8 cellular contexts compared by ENCODE assay signal in genomic region chr1:65068202-65069011, GRCh38.
DNase-seq lines count a peak whose midpoint lies in the region; ATAC-seq lines count a peak whose summit lies in the region.

No MANE protein-coding gene starts in this region.

- no peaks in the 10 kb centered on the region for H3K9me3 ChIP-seq in endocrine pancreas (ENCODE audit: control insufficient read depth, low read length)

- peaks cover 37% of the 10 kb centered on the region for H3K4me1 Mint-ChIP-seq in activated CD8-positive, alpha-beta memory T cell treated with anti-CD3 and anti-CD28 coated beads, Interleukin-2, amount 10 ng/mL, durations not matched to agents 7 days and 5 days
- H3K4me1 Mint-ChIP-seq in T-helper 2 cell treated with Interferon-gamma antibody and Interleukin-4, amounts not matched to agents 5 μg/mL and 100 μg/mL, for 36 hours (ENCODE audit: low read depth), result peaks cover 35% of the 10 kb centered on the region
- H3K4me1 Mint-ChIP-seq in naive B cell, result peaks cover 34 to 51% (median 43%) of the 10 kb centered on the region in 3 donors

- peak; percentile 50 for DNase-seq in activated CD8-positive, alpha-beta memory T cell treated with anti-CD3 and anti-CD28 coated beads, Interleukin-2, amount 10 ng/mL, durations not matched to agents 7 days and 5 days
- no peak for DNase-seq in activated CD8-positive, alpha-beta memory T cell treated with anti-CD3 and anti-CD28 coated beads, Interleukin-2, amount 50 U/mL, for 48 hours
- no peak for DNase-seq in T-helper 2 cell treated with Interferon-gamma antibody and Interleukin-4, amounts not matched to agents 5 μg/mL and 100 μg/mL, for 36 hours (ENCODE audit: low spot score)
- peak; percentile 35 for DNase-seq in naive B cell
- DNase-seq in NCI-H1436 treated with DMSO at 0.1 percent for 48 hours (lab: John Stamatoyannopoulos, UW), result no peak

- H3K27me3 ChIP-seq in endocrine pancreas (ENCODE audit: control insufficient read depth, insufficient read depth, low read length), result no peaks in the 10 kb centered on the region

- H3K9me3 Mint-ChIP-seq in activated CD8-positive, alpha-beta memory T cell treated with anti-CD3 and anti-CD28 coated beads, Interleukin-2, amount 10 ng/mL, durations not matched to agents 7 days and 5 days (ENCODE audit: low read depth), result no peaks in the 10 kb centered on the region
- no peaks in the 10 kb centered on the region for H3K9me3 Mint-ChIP-seq in T-helper 2 cell treated with Interferon-gamma antibody and Interleukin-4, amounts not matched to agents 5 μg/mL and 100 μg/mL, for 36 hours
- H3K9me3 Mint-ChIP-seq in naive B cell, result no peaks in the 10 kb centered on the region

- CTCF ChIA-PET in activated CD8-positive, alpha-beta memory T cell treated with anti-CD3 and anti-CD28 coated beads, Interleukin-2, amount 10 ng/mL, durations not matched to agents 7 days and 5 days (lab: Charles Lee), result interaction anchor here (0.9 to 1.1 kb wide), 3 partner anchors 57 to 619 kb away, joined by 3 read pairs; no protein-coding TSS in a partner anchor

- peak overlapping the region; percentile 81 for H3K4me3 Mint-ChIP-seq in activated CD8-positive, alpha-beta memory T cell treated with anti-CD3 and anti-CD28 coated beads, Interleukin-2, amount 10 ng/mL, durations not matched to agents 7 days and 5 days
- H3K4me3 Mint-ChIP-seq in T-helper 2 cell treated with Interferon-gamma antibody and Interleukin-4, amounts not matched to agents 5 μg/mL and 100 μg/mL, for 36 hours, result peak overlapping the region; percentile 89
- H3K4me3 Mint-ChIP-seq in naive B cell, result peak overlapping the region; percentile 93 to 99 (median 98)

- H3K27ac Mint-ChIP-seq in activated CD8-positive, alpha-beta memory T cell treated with anti-CD3 and anti-CD28 coated beads, Interleukin-2, amount 10 ng/mL, durations not matched to agents 7 days and 5 days, result peak overlapping the region; percentile 97
- peak overlapping the region; percentile 96 for H3K27ac Mint-ChIP-seq in T-helper 2 cell treated with Interferon-gamma antibody and Interleukin-4, amounts not matched to agents 5 μg/mL and 100 μg/mL, for 36 hours
- peak overlapping the region; percentile 98 to 100 (median 99) for H3K27ac Mint-ChIP-seq in naive B cell

- H3K4me3 ChIP-seq in endocrine pancreas (ENCODE audit: control insufficient read depth, insufficient read depth, low read length), result peak overlapping the region; percentile 100

- peak overlapping the region; percentile 100 for H3K9ac ChIP-seq in endocrine pancreas (ENCODE audit: control insufficient read depth, insufficient read depth, low read length)

- H3K4me1 ChIP-seq in endocrine pancreas (ENCODE audit: control insufficient read depth, insufficient read depth, low read length), result peaks cover 5% of the 10 kb centered on the region

- H3K36me3 Mint-ChIP-seq in activated CD8-positive, alpha-beta memory T cell treated with anti-CD3 and anti-CD28 coated beads, Interleukin-2, amount 10 ng/mL, durations not matched to agents 7 days and 5 days, result peaks cover 2% of the 10 kb centered on the region
- peaks cover 2% of the 10 kb centered on the region for H3K36me3 Mint-ChIP-seq in T-helper 2 cell treated with Interferon-gamma antibody and Interleukin-4, amounts not matched to agents 5 μg/mL and 100 μg/mL, for 36 hours (ENCODE audit: low read depth)
- peaks cover 0 to 4% of the 10 kb centered on the region in 2 donors for H3K36me3 Mint-ChIP-seq in naive B cell

- no peak for ATAC-seq in activated CD8-positive, alpha-beta memory T cell treated with anti-CD3 and anti-CD28 coated beads, Interleukin-2, amount 10 ng/mL, durations not matched to agents 7 days and 5 days
- peak; percentile 2 for ATAC-seq in HG03521 (IDR thresholded peaks at IDR 0.05; ENCODE audit: unreplicated experiment)
- ATAC-seq in naive B cell (ENCODE audit: low read depth in 2 of 2), result no peak
- no peak for ATAC-seq in HG03025 (IDR thresholded peaks at IDR 0.05; ENCODE audit: low FRiP score, unreplicated experiment)

- H3K27me3 Mint-ChIP-seq in activated CD8-positive, alpha-beta memory T cell treated with anti-CD3 and anti-CD28 coated beads, Interleukin-2, amount 10 ng/mL, durations not matched to agents 7 days and 5 days, result no peaks in the 10 kb centered on the region
- H3K27me3 Mint-ChIP-seq in T-helper 2 cell treated with Interferon-gamma antibody and Interleukin-4, amounts not matched to agents 5 μg/mL and 100 μg/mL, for 36 hours (ENCODE audit: low read depth), result peaks cover 8% of the 10 kb centered on the region
- H3K27me3 Mint-ChIP-seq in naive B cell, result no peaks in the 10 kb centered on the region

- H3K36me3 ChIP-seq in endocrine pancreas (ENCODE audit: control insufficient read depth, insufficient read depth, low read length), result no peaks in the 10 kb centered on the region

Comparison
In these comparisons a context has a peak if more than half of its experiments do, and no peak if none do; other contexts are left out.
1. DNase-seq: peak in activated CD8-positive, alpha-beta memory T cell treated with anti-CD3 and anti-CD28 coated beads, Interleukin-2, amount 10 ng/mL, durations not matched to agents 7 days and 5 days (single experiment) and naive B cell (single experiment); none in activated CD8-positive, alpha-beta memory T cell treated with anti-CD3 and anti-CD28 coated beads, Interleukin-2, amount 50 U/mL, for 48 hours (single experiment), T-helper 2 cell treated with Interferon-gamma antibody and Interleukin-4, amounts not matched to agents 5 μg/mL and 100 μg/mL, for 36 hours (single experiment) and NCI-H1436 treated with DMSO at 0.1 percent for 48 hours (single experiment).
2. Peak in every context shown above with its lines, with median percentiles within 50 percentile points of each other: H3K27ac Mint-ChIP-seq and H3K4me3 Mint-ChIP-seq.